In genomic region chr2:15860051-15860663, GRCh38 we compare ENCODE assay signal across 8 cellular contexts.
"Had no signal": no experiment of that assay in that cellular context is flagged by ENCODE, and none has a peak within 500 bp of the region (broad histone marks: within the 10 kb centered on the region; RNA-seq: fewer than 3 reads in every experiment).

No MANE protein-coding gene starts in this region.

- DNase-seq: GDM1, GF-D8 had no signal

- H3K4me3 ChIP-seq: GM12878 had no signal

- FAIRE-seq: G401.6, GM12878, GM12891, GM12892, GM18507, GM19239 had no signal
